In genomic region chr17:80132906-80133625, GRCh38 we compare ENCODE assay signal across 1 cellular context.
TF ChIP-seq lines count a peak whose summit lies in the region.

No MANE protein-coding gene starts in this region.

TF ChIP-seq in K562, 482 proteins besides CTCF, POLR2A, EP300 and RAD21:
- TF ChIP-seq, protein P1, sequence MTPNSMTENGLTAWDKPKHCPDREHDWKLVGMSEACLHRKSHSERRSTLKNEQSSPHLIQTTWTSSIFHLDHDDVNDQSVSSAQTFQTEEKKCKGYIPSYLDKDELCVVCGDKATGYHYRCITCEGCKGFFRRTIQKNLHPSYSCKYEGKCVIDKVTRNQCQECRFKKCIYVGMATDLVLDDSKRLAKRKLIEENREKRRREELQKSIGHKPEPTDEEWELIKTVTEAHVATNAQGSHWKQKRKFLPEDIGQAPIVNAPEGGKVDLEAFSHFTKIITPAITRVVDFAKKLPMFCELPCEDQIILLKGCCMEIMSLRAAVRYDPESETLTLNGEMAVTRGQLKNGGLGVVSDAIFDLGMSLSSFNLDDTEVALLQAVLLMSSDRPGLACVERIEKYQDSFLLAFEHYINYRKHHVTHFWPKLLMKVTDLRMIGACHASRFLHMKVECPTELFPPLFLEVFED (CRISPR knock-in tag; conservative IDR thresholded peaks at IDR 0.05): 0 out of 2 replicates have a peak, but pooled peaks have one; percentile 22
- no peak for TF ChIP-seq ZNF146 (CRISPR knock-in tag; IDR thresholded peaks at IDR 0.05; ENCODE audit: unreplicated experiment)
- TF ChIP-seq SUPT5H (IDR thresholded peaks at IDR 0.05): 0 out of 2 replicates have a peak, but pooled peaks have one; percentile 32
